In the genomic region with DNA sequence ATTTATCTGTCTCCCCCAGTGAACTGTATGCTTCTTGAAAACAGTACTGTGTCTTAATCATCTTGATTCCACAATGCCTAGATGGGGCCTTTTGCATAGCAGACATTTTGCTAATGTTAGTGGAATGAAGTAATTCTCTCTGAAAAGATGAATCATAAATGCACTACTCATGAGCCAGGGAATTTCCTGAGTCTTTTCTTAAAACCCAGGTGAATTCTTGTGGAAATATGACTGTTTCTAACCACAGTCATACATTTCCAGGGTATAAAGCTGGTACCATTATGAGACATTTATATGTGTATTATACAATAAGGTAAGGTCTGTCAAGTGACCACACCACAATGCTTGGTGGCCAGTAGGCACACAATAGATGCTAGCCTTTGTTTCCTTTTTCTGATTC, we compare ENCODE assay signal across 8 cellular contexts. TPM values are rescaled to one million over a fixed set of nuclear protein-coding genes. Genes with fewer than 3 reads are reported as not detected.
DNase-seq lines count a peak whose midpoint lies in the region; ATAC-seq and TF ChIP-seq lines count a peak whose summit lies in the region.

No MANE protein-coding gene starts in this region.

- H3K27me3 Mint-ChIP-seq in activated B cell treated with CpG ODN at 0.5 μM for 24 hours: no peaks in the 10 kb centered on the region
- H3K27me3 Mint-ChIP-seq in immature natural killer cell (ENCODE audit: low read depth in 3 of 3): peaks cover 0 to 1% (median 0%) of the 10 kb centered on the region in 3 donors

- no peaks in the 10 kb centered on the region for H3K9me2 ChIP-seq in hepatocyte (replicated peaks; ENCODE audit: insufficient read depth)

- H3K27ac Mint-ChIP-seq in activated B cell treated with CpG ODN at 0.5 μM for 24 hours (peak overlapping the region; percentile 54), immature natural killer cell (no peak overlapping the region)

- intact Hi-C loops in activated B cell treated with CpG ODN at 0.5 μM for 24 hours (cut with micrococcal nuclease): no loop called here

- H3K27ac ChIP-seq in hepatocyte: peak overlapping the region; percentile 72

- peak overlapping the region; percentile 27 for H3K4me2 ChIP-seq in hepatocyte

- in situ Hi-C loops in Caki2 (cut with HindIII; ENCODE audit: low pct_unique_long_range_greater_than_20kb, low sequenced_read_pairs): no loop called here

- H3K4me3 Mint-ChIP-seq in activated B cell treated with CpG ODN at 0.5 μM for 24 hours (no peak overlapping the region), immature natural killer cell (no peak overlapping the region)

- H4K20me1 ChIP-seq in hepatocyte (ENCODE audit: insufficient read depth, poor library complexity, severe bottlenecking): no peaks in the 10 kb centered on the region

- peaks cover 13% of the 10 kb centered on the region for H3K4me1 ChIP-seq in hepatocyte (ENCODE audit: insufficient read depth)

- H3K9me3 Mint-ChIP-seq in activated B cell treated with CpG ODN at 0.5 μM for 24 hours (no peaks in the 10 kb centered on the region), immature natural killer cell (no peaks in the 10 kb centered on the region)

- H3K4me1 Mint-ChIP-seq in activated B cell treated with CpG ODN at 0.5 μM for 24 hours: peaks cover 15% of the 10 kb centered on the region
- H3K4me1 Mint-ChIP-seq in immature natural killer cell: no peaks in the 10 kb centered on the region

- H3K27me3 ChIP-seq in hepatocyte: no peaks in the 10 kb centered on the region

- no peak for TF ChIP-seq CTCF in activated B cell treated with CpG ODN at 0.5 μM for 24 hours (IDR thresholded peaks at IDR 0.05)
- no peak for TF ChIP-seq CTCF in hepatocyte (IDR thresholded peaks at IDR 0.05; ENCODE audit: poor library complexity)

- H3K36me3 ChIP-seq in hepatocyte (replicated peaks; ENCODE audit: insufficient read depth, low read depth): no peaks in the 10 kb centered on the region

- POLR2A ChIA-PET in activated B cell treated with CpG ODN at 0.5 μM for 24 hours (lab: Charles Lee): interaction anchor here (0.6 kb wide), 1 partner anchor 19 kb away, joined by 3 read pairs; no protein-coding TSS in a partner anchor

- no peaks in the 10 kb centered on the region for H3K9me3 ChIP-seq in hepatocyte (ENCODE audit: low read depth)

- no peak overlapping the region for H3K4me3 ChIP-seq in hepatocyte

- H3K79me2 ChIP-seq in hepatocyte: no peaks in the 10 kb centered on the region

- CTCF ChIA-PET in activated B cell treated with CpG ODN at 0.5 μM for 24 hours (lab: Charles Lee): no interaction called here

- DNase-seq in Caki2 (ENCODE audit: low read depth) (peak; percentile 62), H4 (ENCODE audit: low spot score) (peak; percentile 45), activated B cell treated with CpG ODN at 0.5 μM for 24 hours (no peak), hepatocyte (ENCODE audit: low spot score) (peak; percentile 45), immature natural killer cell (no peak), NCI-H146 treated with DMSO at 0.1 percent for 48 hours (lab: John Stamatoyannopoulos, UW; ENCODE audit: unreplicated experiment) (no peak), NCI-H187 (lab: John Stamatoyannopoulos, UW) (no peak)

- ATAC-seq in activated B cell treated with CpG ODN at 0.5 μM for 24 hours (ENCODE audit: low read depth) (no peak), HG02970 (IDR thresholded peaks at IDR 0.05; ENCODE audit: low FRiP score, unreplicated experiment) (no peak)

- no peak overlapping the region for H2AFZ ChIP-seq in hepatocyte

- peaks cover 49% of the 10 kb centered on the region for H3K36me3 Mint-ChIP-seq in activated B cell treated with CpG ODN at 0.5 μM for 24 hours (ENCODE audit: low read depth)
- H3K36me3 Mint-ChIP-seq in immature natural killer cell: peaks cover 23 to 32% (median 26%) of the 10 kb centered on the region in 3 donors

RNA-seq across cellular contexts. Expression of a gene that starts 5.5 kb away (rescaled TPM):
- total RNA-seq in Caki2 (2014; rRNA removed; shearing (Covaris generic); ENCODE audit: low replicate concordance): 2.2 and 5.0 TPM in 2 replicates
- total RNA-seq in H4 (2014; rRNA removed; shearing (Covaris generic)): not detected in 2 replicates
- total RNA-seq in activated B cell treated with CpG ODN at 0.5 μM for 24 hours (not detected in 2 replicates), hepatocyte (0.23 and 0.60 TPM in 2 replicates)
- polyA plus RNA-seq in hepatocyte (0.21 and 1.2 TPM in 2 replicates), immature natural killer cell (under 1 TPM in 1 of 3 donors, not detected in 2; 0.20 TPM)

Comparison
In these comparisons a context has a peak if more than half of its experiments do, and no peak if none do; other contexts are left out.
1. DNase-seq: peak in Caki2 (single experiment), H4 (single experiment) and hepatocyte (single experiment); none in activated B cell treated with CpG ODN at 0.5 μM for 24 hours (single experiment), immature natural killer cell (0 of 3), NCI-H146 treated with DMSO at 0.1 percent for 48 hours (single experiment) and NCI-H187 (0 of 2).